In the genomic region with DNA sequence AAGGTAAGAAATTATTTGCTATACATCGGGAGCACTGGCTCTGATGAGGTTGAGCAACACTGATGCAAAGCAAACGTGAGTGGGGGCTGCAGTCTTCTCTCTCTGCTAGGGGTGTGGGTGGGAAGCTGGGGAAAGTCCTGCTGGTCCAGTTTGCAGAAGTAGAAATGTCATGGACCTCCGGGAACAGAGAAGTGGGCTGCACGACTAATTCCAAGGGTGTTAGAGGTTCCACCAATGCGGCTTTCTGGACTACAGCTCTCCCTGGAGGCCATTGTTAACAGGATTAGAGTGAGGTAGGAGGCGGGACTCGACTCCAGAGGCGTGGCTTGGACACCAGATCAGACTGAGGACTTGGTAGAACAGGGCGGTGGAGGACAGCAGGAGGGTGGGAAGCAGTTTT, we compare ENCODE assay signal across 8 cellular contexts. TPM values are rescaled to one million over a fixed set of nuclear protein-coding genes. Genes with fewer than 3 reads are reported as not detected.
DNase-seq lines count a peak whose midpoint lies in the region; ATAC-seq and TF ChIP-seq lines count a peak whose summit lies in the region.

No MANE protein-coding gene starts in this region.

- DNase-seq in NCI-H345 (lab: John Stamatoyannopoulos, UW) (peak; percentile 56), NCI-H345 treated with DMSO at 0.1 percent for 48 hours (lab: John Stamatoyannopoulos, UW; ENCODE audit: unreplicated experiment) (no peak), NCI-H69 (lab: John Stamatoyannopoulos, UW) (peak; percentile 45), epithelial cell of proximal tubule (ENCODE audit: low read depth) (no peak), progenitor cell of endocrine pancreas (ENCODE audit: low spot score, unreplicated experiment) (no peak), NCI-H1048 (lab: John Stamatoyannopoulos, UW) (no peak), NCI-H510A (lab: John Stamatoyannopoulos, UW) (no peak)

- no peak overlapping the region for H3K4me3 Mint-ChIP-seq in progenitor cell of endocrine pancreas (ENCODE audit: low read depth)

- no peaks in the 10 kb centered on the region for H3K4me1 Mint-ChIP-seq in progenitor cell of endocrine pancreas (ENCODE audit: low read depth)

- TF ChIP-seq CTCF in epithelial cell of proximal tubule (conservative IDR thresholded peaks at IDR 0.05; ENCODE audit: low read depth, low read length) (peak; percentile 59), progenitor cell of endocrine pancreas (IDR thresholded peaks at IDR 0.05; ENCODE audit: unreplicated experiment) (peak; percentile 13)

- H3K9me3 Mint-ChIP-seq in progenitor cell of endocrine pancreas (ENCODE audit: low read depth), result peaks cover 2% of the 10 kb centered on the region

- ATAC-seq in HG03521 (IDR thresholded peaks at IDR 0.05; ENCODE audit: unreplicated experiment), result no peak

- no peak overlapping the region for H3K27ac Mint-ChIP-seq in progenitor cell of endocrine pancreas

- H3K27me3 Mint-ChIP-seq in progenitor cell of endocrine pancreas, result peaks cover 6% of the 10 kb centered on the region

- H3K4me3 ChIP-seq in epithelial cell of proximal tubule (ENCODE audit: low read depth, low read length), result peak overlapping the region; percentile 30

- H3K36me3 Mint-ChIP-seq in progenitor cell of endocrine pancreas (ENCODE audit: insufficient read depth), result no peaks in the 10 kb centered on the region

RNA-seq across cellular contexts. Expression of gene FBXO27, which starts 5.7 kb away (rescaled TPM):
- total RNA-seq in epithelial cell of proximal tubule (8.0 and 14.3 TPM in 2 replicates), progenitor cell of endocrine pancreas (10.3 and 14.6 TPM in 2 replicates)

RNA-seq across cellular contexts. Expression of gene ACP7, which starts 46.1 kb away (rescaled TPM):
- 0.22 and 0.23 TPM in 2 replicates for total RNA-seq in epithelial cell of proximal tubule
- total RNA-seq in progenitor cell of endocrine pancreas, result not detected in 2 replicates

Comparison
In these comparisons a context has a peak if more than half of its experiments do, and no peak if none do; other contexts are left out.
1. DNase-seq: peak in NCI-H345 (single experiment) and NCI-H69 (single experiment); none in NCI-H345 treated with DMSO at 0.1 percent for 48 hours (single experiment), epithelial cell of proximal tubule (single experiment), progenitor cell of endocrine pancreas (single experiment), NCI-H1048 (single experiment) and NCI-H510A (single experiment).